Comparison of ENCODE assay signal across 1 cellular context in genomic region chr1:169838942-169839341, GRCh38.
TF ChIP-seq lines count a peak whose summit lies in the region.

No MANE protein-coding gene starts in this region.

TF ChIP-seq in SK-N-SH, 30 proteins besides CTCF, POLR2A, EP300 and RAD21 (continued from another document):
- TF ChIP-seq CHD2 (IDR thresholded peaks at IDR 0.05; ENCODE audit: low read length, partially characterized antibody) (no peak), MAX (IDR thresholded peaks at IDR 0.05; ENCODE audit: low read depth) (no peak), RXRA (IDR thresholded peaks at IDR 0.05; ENCODE audit: borderline replicate concordance, low read depth) (no peak), POLR2AphosphoS5 (IDR thresholded peaks at IDR 0.05; ENCODE audit: low read depth, low read length) (no peak), USF2 (IDR thresholded peaks at IDR 0.05; ENCODE audit: borderline replicate concordance, low read depth, low read length) (no peak), GATA2 (CRISPR knock-in tag; IDR thresholded peaks at IDR 0.05) (no peak), USF1 (IDR thresholded peaks at IDR 0.05; ENCODE audit: borderline replicate concordance, low read depth) (no peak), YY1 (IDR thresholded peaks at IDR 0.05; ENCODE audit: low read depth) (no peak), NRF1 (IDR thresholded peaks at IDR 0.05; ENCODE audit: low read depth, low read length) (no peak), TCF12 (IDR thresholded peaks at IDR 0.05) (no peak), NFIC (IDR thresholded peaks at IDR 0.05; ENCODE audit: borderline replicate concordance) (no peak), RFX5 (IDR thresholded peaks at IDR 0.05; ENCODE audit: low read length) (no peak)
